ENCODE assay signal across 18 cellular contexts in genomic region chr4:113951263-113951662, GRCh38. TPM values are rescaled to one million over a fixed set of nuclear protein-coding genes. Genes with fewer than 3 reads are reported as not detected.
DNase-seq lines count a peak whose midpoint lies in the region; ATAC-seq, FAIRE-seq and TF ChIP-seq lines count a peak whose summit lies in the region.
"Had no signal": no experiment of that assay in that cellular context is flagged by ENCODE, and none has a peak within 500 bp of the region (broad histone marks: within the 10 kb centered on the region; RNA-seq: fewer than 3 reads in every experiment).

No MANE protein-coding gene starts in this region.

- no peaks in the 10 kb centered on the region for H3K36me3 ChIP-seq in prostate gland
- H3K36me3 ChIP-seq: uterus had no signal

- no peak for TF ChIP-seq POLR2A in prostate gland (IDR thresholded peaks at IDR 0.05)

- ATAC-seq in SK-N-SH treated with all-trans-retinoic acid at 6 μM for 48 hours: peak; percentile 71
- ATAC-seq: GM23338 had no signal

- no peaks in the 10 kb centered on the region for H3K27me3 ChIP-seq in prostate gland (replicated peaks; ENCODE audit: insufficient read depth)
- H3K27me3 ChIP-seq: uterus had no signal

- WGBS in prostate gland: 6% methylated on average over 6 of the region's 6 CpGs

- peak overlapping the region; percentile 9 for H3K4me3 ChIP-seq in fibroblast of the aortic adventitia (ENCODE audit: low read depth, low read length)
- no peak overlapping the region for H3K4me3 ChIP-seq in prostate gland
- H3K4me3 ChIP-seq: GM23338, uterus had no signal

- H3K4me1 ChIP-seq in prostate gland (replicated peaks): no peaks in the 10 kb centered on the region
- H3K4me1 ChIP-seq: uterus had no signal

- H3K9me3 ChIP-seq in prostate gland: no peaks in the 10 kb centered on the region
- H3K9me3 ChIP-seq: uterus had no signal

- peak overlapping the region in 1 of 2 donors; percentile 31 for H3K27ac ChIP-seq in prostate gland
- H3K27ac ChIP-seq: HL-60, uterus had no signal

- intact Hi-C loops in prostate gland (cut with DNase I): loop anchor here (5.0 kb wide), 1 partner anchor 426 kb away; no protein-coding TSS in a partner anchor

- FAIRE-seq in GM19239 (lab: Jason Lieb, UNC): no peak
- FAIRE-seq: islet of Langerhans, RCC 7860 had no signal

- DNase-seq in AG08395 (ENCODE audit: low spot score) (peak; percentile 38), fibroblast of the aortic adventitia (ENCODE audit: low read depth) (peak; percentile 93), myocyte (ENCODE audit: low read depth) (peak; percentile 48), iPS-NIHi11 (ENCODE audit: low spot score) (no peak), GM19239 (ENCODE audit: insufficient read length, low spot score) (no peak), prostate gland (ENCODE audit: low spot score) (no peak)
- DNase-seq in central memory CD4-positive, alpha-beta T cell: no peak
- DNase-seq: activated CD4-positive, alpha-beta T cell treated with anti-CD3 and anti-CD28 coated beads, Interleukin-2, amount 50 U/mL, for 4 hours; erythroblast; NCI-H2171 treated with DMSO at 0.1 percent for 48 hours; stimulated activated CD8-positive, alpha-beta memory T cell treated with anti-CD3 and anti-CD28 coated beads, Interleukin-4, amount 100 ng/mL, for 48 hours; T-helper 2 cell had no signal

- TF ChIP-seq CTCF in fibroblast of the aortic adventitia (IDR thresholded peaks at IDR 0.05; ENCODE audit: insufficient read depth, low read length) (no peak), prostate gland (IDR thresholded peaks at IDR 0.05) (no peak)

TF ChIP-seq in SK-N-SH treated with all-trans-retinoic acid at 6 μM for 48 hours, 23 proteins besides CTCF, POLR2A, EP300 and RAD21:
- 0 out of 2 replicates have a peak, but pooled peaks have one; percentile 18 for TF ChIP-seq ISL1 (CRISPR knock-in tag; IDR thresholded peaks at IDR 0.05)
- no peak for TF ChIP-seq ZFP3 (CRISPR knock-in tag; IDR thresholded peaks at IDR 0.05)
- no peak for TF ChIP-seq SNAI2 (CRISPR knock-in tag; IDR thresholded peaks at IDR 0.05)
- TF ChIP-seq OSR1 (CRISPR knock-in tag; IDR thresholded peaks at IDR 0.05): no peak
- TF ChIP-seq ZNF70 (CRISPR knock-in tag; IDR thresholded peaks at IDR 0.05): no peak
- TF ChIP-seq CSRNP3 (CRISPR knock-in tag; IDR thresholded peaks at IDR 0.05): no peak

RNA-seq across cellular contexts. Expression of gene ARSJ, which starts 28.2 kb away (rescaled TPM):
- total RNA-seq in fibroblast of the aortic adventitia (ENCODE audit: low replicate concordance): 12.4 and 23.8 TPM in 2 replicates
- total RNA-seq in myocyte: 12.5 and 12.8 TPM in 2 replicates
- polyA plus RNA-seq in myocyte (2012): 7.6 TPM
- total RNA-seq in prostate gland: 10 to 100 TPM in 1 of 2 donors, 1 to 10 TPM in 1; 8.8 to 12.5 TPM

Comparison
In these comparisons a context has a peak if more than half of its experiments do, and no peak if none do; other contexts are left out.
1. DNase-seq: peak in AG08395 (single experiment), fibroblast of the aortic adventitia (single experiment) and myocyte (single experiment); none in central memory CD4-positive, alpha-beta T cell (single experiment), iPS-NIHi11 (single experiment), GM19239 (single experiment) and prostate gland (single experiment).